10 cellular contexts compared by ENCODE assay signal in the genomic region with DNA sequence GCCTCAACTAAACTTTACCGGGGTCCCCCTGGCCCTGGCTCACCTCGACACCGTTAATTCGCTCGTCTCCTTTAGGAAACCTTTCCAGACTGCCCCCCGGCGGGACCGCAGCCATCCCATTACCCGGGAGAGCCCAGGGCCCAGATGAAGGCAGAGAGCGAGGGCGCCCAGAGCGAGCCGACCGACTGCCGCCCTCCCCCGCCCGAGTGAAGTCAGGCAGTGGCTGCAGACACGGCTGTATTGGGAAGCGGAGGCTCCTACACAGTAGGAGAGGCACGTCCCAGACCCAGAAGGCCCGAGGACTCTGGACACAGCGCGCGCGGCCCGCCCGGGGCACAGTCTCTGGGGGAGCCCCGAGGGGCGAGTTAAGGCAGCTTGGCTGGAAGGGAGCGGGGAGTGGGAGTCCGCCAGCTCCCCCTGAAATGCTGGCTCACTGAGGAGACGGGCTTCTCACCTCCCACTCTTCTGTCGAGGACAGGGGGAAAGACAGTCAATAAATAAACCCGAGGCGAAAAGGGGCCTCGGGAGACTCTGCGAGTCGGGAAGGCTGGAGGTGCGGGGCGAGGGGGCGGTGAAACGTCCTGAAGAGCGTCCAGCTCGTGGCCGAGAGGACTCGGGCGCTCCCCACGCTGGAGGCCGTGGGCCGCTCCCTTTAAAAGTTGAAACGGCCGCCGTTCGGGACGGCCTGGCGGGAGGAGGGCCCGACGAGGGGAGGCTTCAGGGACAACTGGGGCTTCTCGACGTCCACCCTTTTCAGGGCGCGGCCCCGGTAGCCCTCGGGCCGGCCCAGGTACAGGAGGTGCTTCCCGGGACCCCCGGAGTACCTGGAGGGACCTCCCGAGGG. TPM values are rescaled to one million over a fixed set of nuclear protein-coding genes. Genes with fewer than 3 reads are reported as not detected.
DNase-seq lines count a peak whose midpoint lies in the region; ATAC-seq and TF ChIP-seq lines count a peak whose summit lies in the region.
"Had no signal": no experiment of that assay in that cellular context is flagged by ENCODE, and none has a peak within 500 bp of the region (broad histone marks: within the 10 kb centered on the region; RNA-seq: fewer than 3 reads in every experiment).

No MANE protein-coding gene starts in this region.

- H3K4me3 Mint-ChIP-seq in T-helper 2 cell treated with Interferon-gamma antibody and Interleukin-4, amounts not matched to agents 5 μg/mL and 100 μg/mL, for 36 hours, result peak overlapping the region; percentile 66

- no peak overlapping the region for H3K4me3 ChIP-seq in lung
- H3K4me3 ChIP-seq in thyroid gland (replicated peaks in 1 of 3), result peak overlapping the region in 2 of 3 donors; percentile 6 to 27

- peaks cover 2% of the 10 kb centered on the region for H3K36me3 Mint-ChIP-seq in T-helper 2 cell treated with Interferon-gamma antibody and Interleukin-4, amounts not matched to agents 5 μg/mL and 100 μg/mL, for 36 hours (ENCODE audit: low read depth)

- no peaks in the 10 kb centered on the region for H3K27me3 Mint-ChIP-seq in T-helper 2 cell treated with Interferon-gamma antibody and Interleukin-4, amounts not matched to agents 5 μg/mL and 100 μg/mL, for 36 hours (ENCODE audit: low read depth)

- H3K4me1 Mint-ChIP-seq in T-helper 2 cell treated with Interferon-gamma antibody and Interleukin-4, amounts not matched to agents 5 μg/mL and 100 μg/mL, for 36 hours (ENCODE audit: low read depth), result peaks cover 10% of the 10 kb centered on the region

- no peak for TF ChIP-seq POLR2A in thyroid gland (IDR thresholded peaks at IDR 0.05)

- CTCF ChIA-PET in GM10248 (lab: Yijun Ruan, JAX), result interaction anchor here (0.7 to 4.6 kb wide), 9 partner anchors 11 to 73 kb away, joined by 3 to 19 read pairs (median 4); a partner anchor contains a TSS

- ATAC-seq in lung (ENCODE audit: insufficient read depth, low FRiP score), result peak; percentile 25
- ATAC-seq: HCT116 had no signal

- H3K36me3 ChIP-seq in lung (ENCODE audit: control insufficient read depth in 2 of 2, insufficient read depth in 2 of 2, low read length in 2 of 2) (peaks cover 0 to 8% of the 10 kb centered on the region in 2 donors), thyroid gland (no peaks in the 10 kb centered on the region)

- H3K27ac ChIP-seq in lung (ENCODE audit: low read depth in 1 of 2, low read length in 1 of 2), result no peak overlapping the region
- peak overlapping the region in 1 of 3 donors; percentile 27 for H3K27ac ChIP-seq in thyroid gland

- H3K9me3 ChIP-seq in lung (ENCODE audit: control insufficient read depth in 2 of 2, insufficient read depth in 1 of 2, low read length in 1 of 2) (no peaks in the 10 kb centered on the region), thyroid gland (no peaks in the 10 kb centered on the region)

- POLR2A ChIA-PET in GM10248 (lab: Yijun Ruan, JAX), result no interaction called here

- intact Hi-C loops in thyroid gland (cut with DNase I), result no loop called here

- no peak overlapping the region for H3K27ac Mint-ChIP-seq in T-helper 2 cell treated with Interferon-gamma antibody and Interleukin-4, amounts not matched to agents 5 μg/mL and 100 μg/mL, for 36 hours

- H3K4me1 ChIP-seq in lung (ENCODE audit: control insufficient read depth in 2 of 2, insufficient read depth in 2 of 2, low read length in 2 of 2) (no peaks in the 10 kb centered on the region), thyroid gland (peaks cover 7 to 10% of the 10 kb centered on the region in 2 donors)

- WGBS in lung, 2 donors, result 65 to 72% methylated on average over 68 of the region's 68 CpGs
- WGBS in thyroid gland, 2 donors, result 50 to 60% methylated on average over 26 to 50 of the region's 68 CpGs

- no peaks in the 10 kb centered on the region for H3K9me3 Mint-ChIP-seq in T-helper 2 cell treated with Interferon-gamma antibody and Interleukin-4, amounts not matched to agents 5 μg/mL and 100 μg/mL, for 36 hours

- DNase-seq in T-helper 2 cell treated with Interferon-gamma antibody and Interleukin-4, amounts not matched to agents 5 μg/mL and 100 μg/mL, for 36 hours (ENCODE audit: low spot score), result no peak
- no peak for DNase-seq in T-helper 2 cell
- DNase-seq in dermis blood vessel endothelial cell, result peak; percentile 35
- DNase-seq in lung (ENCODE audit: low spot score), result no peak
- peak; percentile 27 to 36 for DNase-seq in thyroid gland
- no peak for DNase-seq in DMS79 (lab: John Stamatoyannopoulos, UW)
- DNase-seq in GM10248 (ENCODE audit: extremely low spot score), result no peak
- DNase-seq in NK-92 (lab: John Stamatoyannopoulos, UW; ENCODE audit: unreplicated experiment), result no peak

- H3K27me3 ChIP-seq in lung (ENCODE audit: control insufficient read depth, insufficient read depth) (no peaks in the 10 kb centered on the region), thyroid gland (no peaks in the 10 kb centered on the region)

- no peak for TF ChIP-seq CTCF in lung (IDR thresholded peaks at IDR 0.05; ENCODE audit: control extremely low read depth, extremely low read depth)
- TF ChIP-seq CTCF in thyroid gland (IDR thresholded peaks at IDR 0.05), result no peak
- no peak for TF ChIP-seq CTCF in GM10248 (IDR thresholded peaks at IDR 0.05; ENCODE audit: control extremely low read depth, extremely low read depth, low read depth, missing control alignments)

RNA-seq across cellular contexts. Expression of a gene that starts 14.4 kb away (rescaled TPM):
- total RNA-seq in dermis blood vessel endothelial cell (21.3 and 33.4 TPM in 2 replicates), lung (1 to 10 TPM; 6.4 to 9.8 TPM), thyroid gland (1 to 10 TPM; 2.5 to 5.9 (median 3.4) TPM)
- polyA plus RNA-seq in lung, result 1 to 10 TPM; 6.3 to 6.7 TPM

RNA-seq across cellular contexts. Expression of a gene that starts 24.4 kb away (rescaled TPM):
- 0.14 TPM in 1 of 2 replicates, not detected in the other for total RNA-seq in dermis blood vessel endothelial cell
- total RNA-seq in lung, result 10 to 100 TPM in 1 of 2 donors, 1 to 10 TPM in 1; 3.4 to 11.3 TPM
- 10 to 100 TPM; 26.6 to 31.8 TPM for polyA plus RNA-seq in lung
- total RNA-seq in thyroid gland, result 1 to 10 TPM; 2.2 to 4.2 (median 2.4) TPM
- total RNA-seq: A673 had no signal

RNA-seq across cellular contexts. Expression of a gene that starts 33.6 kb away (rescaled TPM):
- 3.3 and 5.3 TPM in 2 replicates for total RNA-seq in dermis blood vessel endothelial cell
- 10 to 100 TPM in 1 of 2 donors, 1 to 10 TPM in 1; 4.9 to 12.7 TPM for total RNA-seq in lung
- polyA plus RNA-seq in lung, result 1 to 10 TPM; 5.1 to 5.3 TPM
- 10 to 100 TPM; 13.4 to 19.7 (median 15.7) TPM for total RNA-seq in thyroid gland

RNA-seq across cellular contexts. Expression of a gene that starts 33.9 kb away (rescaled TPM):
- total RNA-seq in dermis blood vessel endothelial cell, result 21.1 and 23.8 TPM in 2 replicates
- 10 to 100 TPM; 30.0 to 31.3 TPM for total RNA-seq in lung
- 10 to 100 TPM; 50.7 to 73.8 TPM for polyA plus RNA-seq in lung
- total RNA-seq in thyroid gland, result 10 to 100 TPM; 13.2 to 44.5 (median 24.5) TPM

RNA-seq across cellular contexts. Expression of a gene that starts 43.7 kb away (rescaled TPM):
- 0.56 TPM in 1 of 2 replicates, not detected in the other for total RNA-seq in dermis blood vessel endothelial cell
- total RNA-seq in lung, result under 1 TPM in 1 of 2 donors, not detected in 1; 0.83 TPM
- under 1 TPM; 0.18 to 0.31 TPM for polyA plus RNA-seq in lung
- total RNA-seq in thyroid gland, result not detected

Comparison
In these comparisons a context has a peak if more than half of its experiments do, and no peak if none do; other contexts are left out.
1. DNase-seq: peak in dermis blood vessel endothelial cell (single experiment) and thyroid gland (2 of 2); none in T-helper 2 cell treated with Interferon-gamma antibody and Interleukin-4, amounts not matched to agents 5 μg/mL and 100 μg/mL, for 36 hours (single experiment), T-helper 2 cell (0 of 5), lung (single experiment), DMS79 (single experiment), GM10248 (single experiment) and NK-92 (single experiment).